Comparison of ENCODE assay signal across 18 cellular contexts in the genomic region with DNA sequence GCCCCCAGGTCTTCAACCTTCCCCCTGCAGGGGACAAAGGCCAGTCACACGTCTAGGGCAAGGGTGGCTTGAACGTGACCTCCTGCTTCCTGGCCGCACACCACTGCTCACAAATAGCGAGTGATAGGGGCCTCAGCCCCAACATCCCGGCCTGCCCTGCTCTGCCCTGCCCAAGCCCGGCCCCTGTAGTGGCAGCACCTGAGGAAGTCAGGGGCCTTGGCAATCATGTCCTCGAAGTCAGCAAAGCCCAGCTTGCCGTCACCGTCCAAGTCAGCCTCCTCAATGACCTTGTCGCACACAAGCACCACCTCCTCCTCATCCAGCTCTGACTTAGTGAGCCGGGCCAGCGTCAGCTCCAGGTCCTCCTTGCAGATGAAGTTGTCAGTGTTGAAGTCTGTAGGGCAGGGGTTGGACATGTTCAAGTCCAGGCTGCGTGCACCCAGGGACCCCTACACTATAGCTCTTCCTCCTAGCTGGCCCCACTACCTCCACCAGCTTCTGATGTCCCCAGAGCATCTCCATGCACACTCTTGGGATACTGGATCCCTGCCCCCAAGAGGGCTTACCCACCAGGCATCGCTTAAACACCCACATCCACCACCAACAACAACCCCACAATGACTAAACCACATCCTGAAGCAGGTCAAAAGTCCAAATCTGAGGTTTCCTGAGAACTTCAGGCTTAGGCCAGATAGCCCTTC. TPM values are rescaled to one million over a fixed set of nuclear protein-coding genes. Genes with fewer than 3 reads are reported as not detected.
DNase-seq lines count a peak whose midpoint lies in the region; ATAC-seq and TF ChIP-seq lines count a peak whose summit lies in the region.
"Had no signal": no experiment of that assay in that cellular context is flagged by ENCODE, and none has a peak within 500 bp of the region (broad histone marks: within the 10 kb centered on the region; RNA-seq: fewer than 3 reads in every experiment).

No MANE protein-coding gene starts in this region.

- no peak for ATAC-seq in HG02588 (IDR thresholded peaks at IDR 0.05; ENCODE audit: unreplicated experiment)
- ATAC-seq: esophagus mucosa, psoas muscle had no signal

- DNase-seq in activated naive CD8-positive, alpha-beta T cell treated with anti-CD3 and anti-CD28 coated beads for 36 hours, result no peak
- DNase-seq in T-helper 2 cell treated with Interferon-gamma antibody and Interleukin-4, amounts not matched to agents 5 μg/mL and 100 μg/mL, for 36 hours (ENCODE audit: low spot score), result no peak
- peak; percentile 25 for DNase-seq in glomerular endothelial cell (ENCODE audit: extremely low read depth, low read depth, low spot score)
- DNase-seq in transverse colon, result peak; percentile 7
- DNase-seq in hippocampal formation (lab: John Stamatoyannopoulos, UW), result no peak
- no peak for DNase-seq in HPDE6-E6E7 (ENCODE audit: extremely low spot score)
- DNase-seq: GDM1; HFFc6; NCI-H1436 treated with DMSO at 0.1 percent for 48 hours; psoas muscle; Right ventricle myocardium superior; stimulated activated CD4-positive, alpha-beta T cell treated with anti-CD3 and anti-CD28 coated beads, Interleukin-2, amount 100 ng/mL, for 48 hours; stimulated activated naive CD4-positive, alpha-beta T cell had no signal

- no peak overlapping the region for H3K27ac ChIP-seq in transverse colon
- H3K27ac ChIP-seq: cardiac muscle cell, psoas muscle had no signal

- no peak for TF ChIP-seq EP300 in transverse colon (IDR thresholded peaks at IDR 0.05; ENCODE audit: low read depth)

- no peak overlapping the region for H3K4me3 Mint-ChIP-seq in activated naive CD8-positive, alpha-beta T cell
- H3K4me3 Mint-ChIP-seq in activated naive CD8-positive, alpha-beta T cell treated with anti-CD3 and anti-CD28 coated beads for 36 hours, result no peak overlapping the region
- peak overlapping the region; percentile 64 for H3K4me3 Mint-ChIP-seq in T-helper 2 cell treated with Interferon-gamma antibody and Interleukin-4, amounts not matched to agents 5 μg/mL and 100 μg/mL, for 36 hours
- H3K4me3 Mint-ChIP-seq: HFFc6 had no signal

- H3K4me1 Mint-ChIP-seq in activated naive CD8-positive, alpha-beta T cell (ENCODE audit: low read depth), result peaks cover 41% of the 10 kb centered on the region
- peaks cover 45% of the 10 kb centered on the region for H3K4me1 Mint-ChIP-seq in activated naive CD8-positive, alpha-beta T cell treated with anti-CD3 and anti-CD28 coated beads for 36 hours
- H3K4me1 Mint-ChIP-seq in T-helper 2 cell treated with Interferon-gamma antibody and Interleukin-4, amounts not matched to agents 5 μg/mL and 100 μg/mL, for 36 hours (ENCODE audit: low read depth), result peaks cover 64% of the 10 kb centered on the region

- intact Hi-C loops in transverse colon (cut with DNase I; ENCODE audit: low total_unique reads), result loop anchor here (5.0 kb wide), 2 partner anchors 103 to 138 kb away; no protein-coding TSS in a partner anchor

- no peaks in the 10 kb centered on the region for H3K9me3 Mint-ChIP-seq in activated naive CD8-positive, alpha-beta T cell (ENCODE audit: low read depth)
- no peaks in the 10 kb centered on the region for H3K9me3 Mint-ChIP-seq in activated naive CD8-positive, alpha-beta T cell treated with anti-CD3 and anti-CD28 coated beads for 36 hours
- H3K9me3 Mint-ChIP-seq in T-helper 2 cell treated with Interferon-gamma antibody and Interleukin-4, amounts not matched to agents 5 μg/mL and 100 μg/mL, for 36 hours, result no peaks in the 10 kb centered on the region
- H3K9me3 Mint-ChIP-seq: HFFc6 had no signal

- in situ Hi-C loops in transverse colon (cut with MboI; ENCODE audit: low pct_ligation_motif_present in 1 of 4, low pct_unique_long_range_greater_than_20kb in 1 of 4, low sequenced_read_pairs in 3 of 4), result loop anchor here (5.0 to 25.0 kb wide), 5 partner anchors 101 to 143 kb away; a partner anchor contains a TSS

- no peaks in the 10 kb centered on the region for H3K27me3 Mint-ChIP-seq in activated naive CD8-positive, alpha-beta T cell
- H3K27me3 Mint-ChIP-seq in activated naive CD8-positive, alpha-beta T cell treated with anti-CD3 and anti-CD28 coated beads for 36 hours, result no peaks in the 10 kb centered on the region
- no peaks in the 10 kb centered on the region for H3K27me3 Mint-ChIP-seq in T-helper 2 cell treated with Interferon-gamma antibody and Interleukin-4, amounts not matched to agents 5 μg/mL and 100 μg/mL, for 36 hours (ENCODE audit: low read depth)

- WGBS in transverse colon (ENCODE audit: low coverage in 1 of 2), 2 donors, result 89% methylated on average over 14 of the region's 14 CpGs; no CpG with 5 or more reads in 1 of the 2 donors

- no peaks in the 10 kb centered on the region for H3K36me3 ChIP-seq in transverse colon
- H3K36me3 ChIP-seq: cardiac muscle cell had no signal

- TF ChIP-seq CTCF in transverse colon (IDR thresholded peaks at IDR 0.05), result no peak

- H3K36me3 Mint-ChIP-seq in activated naive CD8-positive, alpha-beta T cell, result no peaks in the 10 kb centered on the region
- no peaks in the 10 kb centered on the region for H3K36me3 Mint-ChIP-seq in activated naive CD8-positive, alpha-beta T cell treated with anti-CD3 and anti-CD28 coated beads for 36 hours
- no peaks in the 10 kb centered on the region for H3K36me3 Mint-ChIP-seq in T-helper 2 cell treated with Interferon-gamma antibody and Interleukin-4, amounts not matched to agents 5 μg/mL and 100 μg/mL, for 36 hours (ENCODE audit: low read depth)

- H3K4me3 ChIP-seq in transverse colon, result no peak overlapping the region
- H3K4me3 ChIP-seq: cardiac muscle cell, psoas muscle had no signal

- no peaks in the 10 kb centered on the region for H3K9me3 ChIP-seq in transverse colon
- H3K9me3 ChIP-seq: psoas muscle had no signal

- peaks cover 0 to 16% (median 3%) of the 10 kb centered on the region in 4 donors for H3K4me1 ChIP-seq in transverse colon
- H3K4me1 ChIP-seq: psoas muscle had no signal

- H3K27me3 ChIP-seq in transverse colon, result no peaks in the 10 kb centered on the region
- H3K27me3 ChIP-seq: cardiac muscle cell had no signal

- no peak for TF ChIP-seq POLR2A in transverse colon (IDR thresholded peaks at IDR 0.05)

- H3K27ac Mint-ChIP-seq in activated naive CD8-positive, alpha-beta T cell, result peak overlapping the region; percentile 55
- H3K27ac Mint-ChIP-seq in activated naive CD8-positive, alpha-beta T cell treated with anti-CD3 and anti-CD28 coated beads for 36 hours, result no peak overlapping the region
- H3K27ac Mint-ChIP-seq in T-helper 2 cell treated with Interferon-gamma antibody and Interleukin-4, amounts not matched to agents 5 μg/mL and 100 μg/mL, for 36 hours, result peak overlapping the region; percentile 89
- H3K27ac Mint-ChIP-seq: HFFc6 had no signal

RNA-seq across cellular contexts. Expression of a gene that starts 13.3 kb away (rescaled TPM):
- total RNA-seq in activated naive CD8-positive, alpha-beta T cell treated with anti-CD3 and anti-CD28 coated beads for 36 hours, result not detected
- not detected in 2 replicates for total RNA-seq in glomerular endothelial cell
- 1 to 10 TPM in 3 of 4 donors, not detected in 1; 6.0 to 9.7 (median 9.3) TPM for total RNA-seq in transverse colon
- total RNA-seq: cardiac muscle cell, esophagus mucosa, HFFc6, mononuclear cell, psoas muscle, Right ventricle myocardium superior had no signal

RNA-seq across cellular contexts. Expression of a gene that starts 25.6 kb away (rescaled TPM):
- 1 to 10 TPM; 1.8 to 1.9 TPM for total RNA-seq in activated naive CD8-positive, alpha-beta T cell treated with anti-CD3 and anti-CD28 coated beads for 36 hours
- total RNA-seq in glomerular endothelial cell (1.9 and 7.5 TPM in 2 replicates), transverse colon (10 to 100 TPM in 2 of 4 donors, 1 to 10 TPM in 2; 8.4 to 19.5 (median 9.5) TPM)

RNA-seq across cellular contexts. Expression of a gene that starts 28.2 kb away (rescaled TPM):
- 10 to 100 TPM; 39.4 to 44.1 TPM for total RNA-seq in activated naive CD8-positive, alpha-beta T cell treated with anti-CD3 and anti-CD28 coated beads for 36 hours
- total RNA-seq in glomerular endothelial cell, result 30.7 and 41.5 TPM in 2 replicates
- 10 to 100 TPM; 40.4 to 62.6 (median 53.8) TPM for total RNA-seq in transverse colon

RNA-seq across cellular contexts. Expression of a gene that starts 43.5 kb away (rescaled TPM):
- total RNA-seq in activated naive CD8-positive, alpha-beta T cell treated with anti-CD3 and anti-CD28 coated beads for 36 hours, result 100 to 1,000 TPM; 149 to 150 TPM
- 32.8 and 38.6 TPM in 2 replicates for total RNA-seq in glomerular endothelial cell
- total RNA-seq in transverse colon, result 100 to 1,000 TPM; 149 to 369 (median 166) TPM

Comparison
In these comparisons a context has a peak if more than half of its experiments do, and no peak if none do; other contexts are left out.
1. DNase-seq: peak in glomerular endothelial cell (single experiment) and transverse colon (single experiment); none in activated naive CD8-positive, alpha-beta T cell treated with anti-CD3 and anti-CD28 coated beads for 36 hours (single experiment), T-helper 2 cell treated with Interferon-gamma antibody and Interleukin-4, amounts not matched to agents 5 μg/mL and 100 μg/mL, for 36 hours (single experiment), hippocampal formation (0 of 2) and HPDE6-E6E7 (single experiment).